ENCODE assay signal across 8 cellular contexts in the genomic region with DNA sequence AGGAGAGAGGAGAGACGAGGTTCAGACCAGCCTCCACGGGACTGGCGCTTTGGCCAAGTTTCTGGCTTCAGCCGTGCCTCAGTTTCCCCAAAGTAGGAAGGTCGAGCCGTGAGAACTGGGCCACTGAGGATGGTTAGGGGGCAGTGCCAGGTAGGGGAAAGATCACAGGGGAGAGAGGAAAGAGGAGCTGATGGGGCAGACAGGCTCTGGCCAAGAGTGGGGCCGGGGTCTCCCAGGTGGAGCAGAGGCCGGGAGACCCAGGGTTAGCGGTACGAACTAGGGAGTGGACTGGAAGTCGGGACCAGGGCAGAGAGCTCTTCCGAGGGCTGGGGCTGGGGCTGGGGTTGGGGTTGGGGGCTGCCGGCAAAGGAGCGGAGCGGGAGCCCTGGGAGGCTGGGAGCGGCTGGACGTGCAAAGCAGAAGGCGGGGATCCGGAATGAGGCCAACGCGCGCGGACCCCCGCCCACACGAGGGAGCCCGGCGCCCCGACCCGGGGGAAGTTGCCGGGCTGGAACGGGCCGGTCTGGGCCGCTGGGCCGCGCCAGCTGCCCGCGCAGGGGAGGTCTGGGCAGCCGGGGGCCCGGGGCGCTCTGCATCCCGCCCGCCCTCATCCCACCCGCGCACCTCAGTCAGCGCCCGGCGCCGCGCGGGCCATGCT. TPM values are rescaled to one million over a fixed set of nuclear protein-coding genes. Genes with fewer than 3 reads are reported as not detected.
DNase-seq lines count a peak whose midpoint lies in the region; ATAC-seq lines count a peak whose summit lies in the region.

No MANE protein-coding gene starts in this region.

- H3K36me3 Mint-ChIP-seq in CD4-positive, CD25-positive, alpha-beta regulatory T cell = peaks cover 8% of the 10 kb centered on the region
- H3K36me3 Mint-ChIP-seq in activated naive CD8-positive, alpha-beta T cell treated with anti-CD3 and anti-CD28 coated beads, Interleukin-2, amount 10 ng/mL, durations not matched to agents 7 days and 5 days = peaks cover 7% of the 10 kb centered on the region
- peaks cover 0 to 4% (median 0%) of the 10 kb centered on the region in 3 donors for H3K36me3 Mint-ChIP-seq in immature natural killer cell

- H3K4me1 Mint-ChIP-seq in CD4-positive, CD25-positive, alpha-beta regulatory T cell = peaks cover 4 to 54% (median 32%) of the 10 kb centered on the region in 4 donors
- H3K4me1 Mint-ChIP-seq in activated naive CD8-positive, alpha-beta T cell treated with anti-CD3 and anti-CD28 coated beads, Interleukin-2, amount 10 ng/mL, durations not matched to agents 7 days and 5 days = peaks cover 33% of the 10 kb centered on the region
- H3K4me1 Mint-ChIP-seq in immature natural killer cell = peaks cover 34 to 43% of the 10 kb centered on the region in 2 donors

- ATAC-seq in CD4-positive, CD25-positive, alpha-beta regulatory T cell (ENCODE audit: low read depth in 2 of 2) = no peak
- ATAC-seq in HG02759 (IDR thresholded peaks at IDR 0.05; ENCODE audit: unreplicated experiment) = peak; percentile 36
- ATAC-seq in activated naive CD8-positive, alpha-beta T cell treated with anti-CD3 and anti-CD28 coated beads, Interleukin-2, amount 10 ng/mL, durations not matched to agents 7 days and 5 days (ENCODE audit: low read depth) = peak; percentile 1
- no peak for ATAC-seq in HG02938 (IDR thresholded peaks at IDR 0.05; ENCODE audit: unreplicated experiment)

- peak overlapping the region; percentile 96 to 99 (median 98) for H3K4me3 Mint-ChIP-seq in CD4-positive, CD25-positive, alpha-beta regulatory T cell
- H3K4me3 Mint-ChIP-seq in activated naive CD8-positive, alpha-beta T cell treated with anti-CD3 and anti-CD28 coated beads, Interleukin-2, amount 10 ng/mL, durations not matched to agents 7 days and 5 days = peak overlapping the region; percentile 95
- peak overlapping the region; percentile 89 to 98 (median 92) for H3K4me3 Mint-ChIP-seq in immature natural killer cell

- no peaks in the 10 kb centered on the region for H3K9me3 ChIP-seq in CD4-positive, CD25-positive, alpha-beta regulatory T cell (ENCODE audit: control insufficient read depth in 2 of 2, low read length in 2 of 2)
- H3K9me3 ChIP-seq in subcutaneous abdominal adipose tissue (ENCODE audit: control insufficient read depth in 5 of 5, low read length in 5 of 5) = no peaks in the 10 kb centered on the region

- H3K27ac ChIP-seq in CD4-positive, CD25-positive, alpha-beta regulatory T cell (ENCODE audit: insufficient read depth, low read length, poor library complexity, severe bottlenecking) = peak overlapping the region; percentile 57
- H3K27ac ChIP-seq in subcutaneous abdominal adipose tissue (ENCODE audit: low read depth, low read length) = peak overlapping the region; percentile 42

- H3K9me3 Mint-ChIP-seq in CD4-positive, CD25-positive, alpha-beta regulatory T cell = peaks cover 0 to 2% (median 0%) of the 10 kb centered on the region in 7 donors
- H3K9me3 Mint-ChIP-seq in activated naive CD8-positive, alpha-beta T cell treated with anti-CD3 and anti-CD28 coated beads, Interleukin-2, amount 10 ng/mL, durations not matched to agents 7 days and 5 days = no peaks in the 10 kb centered on the region
- H3K9me3 Mint-ChIP-seq in immature natural killer cell = no peaks in the 10 kb centered on the region

- peak overlapping the region; percentile 88 to 95 (median 93) for H3K27ac Mint-ChIP-seq in CD4-positive, CD25-positive, alpha-beta regulatory T cell
- H3K27ac Mint-ChIP-seq in activated naive CD8-positive, alpha-beta T cell treated with anti-CD3 and anti-CD28 coated beads, Interleukin-2, amount 10 ng/mL, durations not matched to agents 7 days and 5 days = peak overlapping the region; percentile 93
- H3K27ac Mint-ChIP-seq in immature natural killer cell = peak overlapping the region; percentile 73 to 89 (median 84)

- peaks cover 6% of the 10 kb centered on the region for H3K36me3 ChIP-seq in CD4-positive, CD25-positive, alpha-beta regulatory T cell (ENCODE audit: control insufficient read depth, insufficient read depth, low read length)
- peaks cover 0 to 5% (median 0%) of the 10 kb centered on the region in 5 donors for H3K36me3 ChIP-seq in subcutaneous abdominal adipose tissue (ENCODE audit: control insufficient read depth in 5 of 5, insufficient read depth in 5 of 5, low read length in 5 of 5)

- no peaks in the 10 kb centered on the region for H3K27me3 ChIP-seq in CD4-positive, CD25-positive, alpha-beta regulatory T cell (ENCODE audit: control insufficient read depth, insufficient read depth, low read length)
- no peaks in the 10 kb centered on the region for H3K27me3 ChIP-seq in subcutaneous abdominal adipose tissue (ENCODE audit: control insufficient read depth in 5 of 5, insufficient read depth in 4 of 5, low read length in 5 of 5)

- peak overlapping the region; percentile 42 to 86 (median 75) for H3K9ac ChIP-seq in subcutaneous abdominal adipose tissue (ENCODE audit: low read length in 5 of 5)

- H3K27me3 Mint-ChIP-seq in CD4-positive, CD25-positive, alpha-beta regulatory T cell = no peaks in the 10 kb centered on the region
- H3K27me3 Mint-ChIP-seq in activated naive CD8-positive, alpha-beta T cell treated with anti-CD3 and anti-CD28 coated beads, Interleukin-2, amount 10 ng/mL, durations not matched to agents 7 days and 5 days = no peaks in the 10 kb centered on the region
- H3K27me3 Mint-ChIP-seq in immature natural killer cell (ENCODE audit: low read depth in 3 of 3) = peaks cover 0 to 6% (median 2%) of the 10 kb centered on the region in 3 donors

- peaks cover 33% of the 10 kb centered on the region for H3K4me1 ChIP-seq in CD4-positive, CD25-positive, alpha-beta regulatory T cell (ENCODE audit: control insufficient read depth, insufficient read depth, low read length, poor library complexity, severe bottlenecking)
- peaks cover 12 to 42% (median 40%) of the 10 kb centered on the region in 5 donors for H3K4me1 ChIP-seq in subcutaneous abdominal adipose tissue (ENCODE audit: control insufficient read depth in 5 of 5, insufficient read depth in 5 of 5, low read length in 5 of 5)

- no peak for DNase-seq in CD4-positive, CD25-positive, alpha-beta regulatory T cell
- no peak for DNase-seq in activated naive CD8-positive, alpha-beta T cell treated with anti-CD3 and anti-CD28 coated beads, Interleukin-2, amount 10 ng/mL, durations not matched to agents 7 days and 5 days
- DNase-seq in immature natural killer cell (no peak), NCI-H2107 treated with DMSO at 0.1 percent for 48 hours (lab: John Stamatoyannopoulos, UW; ENCODE audit: unreplicated experiment) (no peak), DMS53 (lab: John Stamatoyannopoulos, UW) (no peak)

- POLR2A ChIA-PET in activated naive CD8-positive, alpha-beta T cell treated with anti-CD3 and anti-CD28 coated beads, Interleukin-2, amount 10 ng/mL, durations not matched to agents 7 days and 5 days (lab: Charles Lee) = interaction anchor here (0.8 to 3.1 kb wide), 7 partner anchors 16 to 92 kb away, joined by 3 to 32 read pairs (median 7); partner anchors contain the start of genes DDX19A and FCSK

- H3K4me3 ChIP-seq in CD4-positive, CD25-positive, alpha-beta regulatory T cell (ENCODE audit: low read depth, low read length) = peak overlapping the region; percentile 89
- peak overlapping the region; percentile 73 to 94 (median 77) for H3K4me3 ChIP-seq in subcutaneous abdominal adipose tissue (ENCODE audit: low read depth in 1 of 5, low read length in 5 of 5)

RNA-seq across cellular contexts. Expression of gene ST3GAL2, which starts 0.4 kb away (rescaled TPM):
- total RNA-seq in CD4-positive, CD25-positive, alpha-beta regulatory T cell = 22.1 TPM
- 10 to 100 TPM; 10.5 to 17.5 (median 14.6) TPM for polyA plus RNA-seq in CD4-positive, CD25-positive, alpha-beta regulatory T cell
- 10 to 100 TPM; 31.9 to 38.6 TPM for total RNA-seq in activated naive CD8-positive, alpha-beta T cell treated with anti-CD3 and anti-CD28 coated beads, Interleukin-2, amount 10 ng/mL, durations not matched to agents 7 days and 5 days
- 10 to 100 TPM; 11.1 to 20.7 (median 17.4) TPM for polyA plus RNA-seq in immature natural killer cell

RNA-seq across cellular contexts. Expression of gene FCSK, which starts 15.9 kb away (rescaled TPM):
- 28.5 TPM for total RNA-seq in CD4-positive, CD25-positive, alpha-beta regulatory T cell
- polyA plus RNA-seq in CD4-positive, CD25-positive, alpha-beta regulatory T cell = 10 to 100 TPM in 1 of 4 donors, 1 to 10 TPM in 3; 5.7 to 11.5 (median 7.7) TPM
- total RNA-seq in activated naive CD8-positive, alpha-beta T cell treated with anti-CD3 and anti-CD28 coated beads, Interleukin-2, amount 10 ng/mL, durations not matched to agents 7 days and 5 days = 10 to 100 TPM; 24.3 to 26.0 TPM
- polyA plus RNA-seq in immature natural killer cell = 10 to 100 TPM in 2 of 3 donors, 1 to 10 TPM in 1; 6.7 to 11.9 (median 10.5) TPM

Comparison
In these comparisons a context has a peak if more than half of its experiments do, and no peak if none do; other contexts are left out.
1. ATAC-seq: peak in HG02759 (single experiment) and activated naive CD8-positive, alpha-beta T cell treated with anti-CD3 and anti-CD28 coated beads, Interleukin-2, amount 10 ng/mL, durations not matched to agents 7 days and 5 days (single experiment); none in CD4-positive, CD25-positive, alpha-beta regulatory T cell (0 of 2) and HG02938 (single experiment).
2. Peak in every context shown above with its lines, with median percentiles within 50 percentile points of each other: H3K27ac Mint-ChIP-seq and H3K4me3 Mint-ChIP-seq.